In the genomic region with DNA sequence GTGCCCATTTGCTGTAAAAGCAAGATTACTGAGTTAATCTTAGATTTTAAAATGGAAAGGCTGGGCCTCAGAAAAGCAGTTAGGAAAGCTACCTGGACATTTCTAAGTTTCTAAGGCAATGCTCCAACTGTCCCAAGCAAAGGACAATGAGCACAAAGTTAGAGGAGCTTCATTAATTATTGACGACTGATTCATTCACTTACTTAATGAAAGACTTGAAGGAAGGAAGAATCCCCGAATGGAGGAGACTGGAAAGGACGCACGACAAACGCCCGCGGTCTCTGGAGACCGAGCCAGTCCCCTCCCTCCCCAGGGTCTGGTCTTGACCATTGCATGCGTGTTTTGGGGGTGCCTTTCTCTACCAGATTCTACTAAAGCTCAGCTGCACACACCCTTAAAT, we compare ENCODE assay signal across 19 cellular contexts.
"Had no signal": no experiment of that assay in that cellular context is flagged by ENCODE, and none has a peak within 500 bp of the region (broad histone marks: within the 10 kb centered on the region; RNA-seq: fewer than 3 reads in every experiment).

No MANE protein-coding gene starts in this region.

- H3K9me3 ChIP-seq: heart right ventricle, lower lobe of right lung, psoas muscle, stomach, suprapubic skin, tibial nerve, uterus had no signal

- H3K4me3 ChIP-seq: lower lobe of right lung, psoas muscle, stomach, suprapubic skin, tibial nerve, uterus had no signal

- H3K36me3 ChIP-seq: heart right ventricle, lower lobe of right lung, stomach, suprapubic skin, tibial nerve, uterus had no signal

- ATAC-seq: activated CD4-positive, CD25-positive, alpha-beta regulatory T cell treated with anti-CD3 and anti-CD28 coated beads, Interleukin-2, amount 50 U/mL, for 24 hours; activated naive CD8-positive, alpha-beta T cell treated with anti-CD3 and anti-CD28 coated beads, Interleukin-2, amount 50 U/mL, for 24 hours; left lobe of liver; psoas muscle; stimulated activated effector memory CD8-positive, alpha-beta T cell treated with anti-CD3 and anti-CD28 coated beads, Interleukin-12 subunit alpha, Interleukin-12 subunit beta, amount 100 ng/mL, for 72 hours had no signal

- DNase-seq: activated CD4-positive, alpha-beta memory T cell treated with anti-CD3 and anti-CD28 coated beads, Interleukin-2, amount 10 ng/mL, durations not matched to agents 7 days and 5 days; activated CD4-positive, alpha-beta T cell treated with anti-CD3 and anti-CD28 coated beads, Interleukin-2, amount 10 ng/mL, durations not matched to agents 24 days and 14 days; activated gamma-delta T cell; activated naive CD4-positive, alpha-beta T cell treated with anti-CD3 and anti-CD28 coated beads, Interleukin-2, amount 50 U/mL, for 16 hours; activated naive CD8-positive, alpha-beta T cell treated with anti-CD3 and anti-CD28 coated beads, Interleukin-2, amount 50 U/mL, for 24 hours; effector CD4-positive, alpha-beta T cell; foreskin fibroblast; lower lobe of right lung; naive B cell; psoas muscle; stimulated activated CD4-positive, alpha-beta T cell treated with anti-CD3 and anti-CD28 coated beads, Interleukin-1b, Interleukin-23, amount 100 ng/mL, for 48 hours; stomach; uterus had no signal

- H3K27ac ChIP-seq: heart right ventricle, lower lobe of right lung, psoas muscle, stomach, suprapubic skin, tibial nerve, uterus had no signal

- H3K4me1 ChIP-seq: heart right ventricle, lower lobe of right lung, psoas muscle, stomach, tibial nerve, uterus had no signal

- H3K27me3 ChIP-seq: uterus had no signal
